1 cellular context compared by ENCODE assay signal in genomic region chr3:72462611-72463011, GRCh38.
TF ChIP-seq lines count a peak whose summit lies in the region.

No MANE protein-coding gene starts in this region.

TF ChIP-seq in liver, 16 proteins besides CTCF, POLR2A, EP300 and RAD21 (continued from another document):
- TF ChIP-seq, protein P1, sequence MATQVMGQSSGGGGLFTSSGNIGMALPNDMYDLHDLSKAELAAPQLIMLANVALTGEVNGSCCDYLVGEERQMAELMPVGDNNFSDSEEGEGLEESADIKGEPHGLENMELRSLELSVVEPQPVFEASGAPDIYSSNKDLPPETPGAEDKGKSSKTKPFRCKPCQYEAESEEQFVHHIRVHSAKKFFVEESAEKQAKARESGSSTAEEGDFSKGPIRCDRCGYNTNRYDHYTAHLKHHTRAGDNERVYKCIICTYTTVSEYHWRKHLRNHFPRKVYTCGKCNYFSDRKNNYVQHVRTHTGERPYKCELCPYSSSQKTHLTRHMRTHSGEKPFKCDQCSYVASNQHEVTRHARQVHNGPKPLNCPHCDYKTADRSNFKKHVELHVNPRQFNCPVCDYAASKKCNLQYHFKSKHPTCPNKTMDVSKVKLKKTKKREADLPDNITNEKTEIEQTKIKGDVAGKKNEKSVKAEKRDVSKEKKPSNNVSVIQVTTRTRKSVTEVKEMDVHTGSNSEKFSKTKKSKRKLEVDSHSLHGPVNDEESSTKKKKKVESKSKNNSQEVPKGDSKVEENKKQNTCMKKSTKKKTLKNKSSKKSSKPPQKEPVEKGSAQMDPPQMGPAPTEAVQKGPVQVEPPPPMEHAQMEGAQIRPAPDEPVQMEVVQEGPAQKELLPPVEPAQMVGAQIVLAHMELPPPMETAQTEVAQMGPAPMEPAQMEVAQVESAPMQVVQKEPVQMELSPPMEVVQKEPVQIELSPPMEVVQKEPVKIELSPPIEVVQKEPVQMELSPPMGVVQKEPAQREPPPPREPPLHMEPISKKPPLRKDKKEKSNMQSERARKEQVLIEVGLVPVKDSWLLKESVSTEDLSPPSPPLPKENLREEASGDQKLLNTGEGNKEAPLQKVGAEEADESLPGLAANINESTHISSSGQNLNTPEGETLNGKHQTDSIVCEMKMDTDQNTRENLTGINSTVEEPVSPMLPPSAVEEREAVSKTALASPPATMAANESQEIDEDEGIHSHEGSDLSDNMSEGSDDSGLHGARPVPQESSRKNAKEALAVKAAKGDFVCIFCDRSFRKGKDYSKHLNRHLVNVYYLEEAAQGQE (IDR thresholded peaks at IDR 0.05): peak; percentile 62
- TF ChIP-seq, protein P2, sequence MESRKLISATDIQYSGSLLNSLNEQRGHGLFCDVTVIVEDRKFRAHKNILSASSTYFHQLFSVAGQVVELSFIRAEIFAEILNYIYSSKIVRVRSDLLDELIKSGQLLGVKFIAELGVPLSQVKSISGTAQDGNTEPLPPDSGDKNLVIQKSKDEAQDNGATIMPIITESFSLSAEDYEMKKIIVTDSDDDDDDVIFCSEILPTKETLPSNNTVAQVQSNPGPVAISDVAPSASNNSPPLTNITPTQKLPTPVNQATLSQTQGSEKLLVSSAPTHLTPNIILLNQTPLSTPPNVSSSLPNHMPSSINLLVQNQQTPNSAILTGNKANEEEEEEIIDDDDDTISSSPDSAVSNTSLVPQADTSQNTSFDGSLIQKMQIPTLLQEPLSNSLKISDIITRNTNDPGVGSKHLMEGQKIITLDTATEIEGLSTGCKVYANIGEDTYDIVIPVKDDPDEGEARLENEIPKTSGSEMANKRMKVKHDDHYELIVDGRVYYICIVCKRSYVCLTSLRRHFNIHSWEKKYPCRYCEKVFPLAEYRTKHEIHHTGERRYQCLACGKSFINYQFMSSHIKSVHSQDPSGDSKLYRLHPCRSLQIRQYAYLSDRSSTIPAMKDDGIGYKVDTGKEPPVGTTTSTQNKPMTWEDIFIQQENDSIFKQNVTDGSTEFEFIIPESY (IDR thresholded peaks at IDR 0.05): peak; percentile 67
- TF ChIP-seq JUND (IDR thresholded peaks at IDR 0.05): peak in 1 of 2 donors; percentile 75
TF ChIP-seq in liver: peak in this region for 13.
